8 cellular contexts compared by ENCODE assay signal in genomic region chr1:1421147-1421906, GRCh38. TPM values are rescaled to one million over a fixed set of nuclear protein-coding genes. Genes with fewer than 3 reads are reported as not detected.
DNase-seq lines count a peak whose midpoint lies in the region; ATAC-seq and TF ChIP-seq lines count a peak whose summit lies in the region.

Gene ANKRD65 (minus strand): TSS chr1:1421276. CDS start chr1:1421005, 271 bp downstream.

- ATAC-seq in HCT116 = no peak
- no peak for ATAC-seq in HG02642 (IDR thresholded peaks at IDR 0.05; ENCODE audit: poor library complexity, unreplicated experiment)

- peaks cover 7% of the 10 kb centered on the region for H3F3A ChIP-seq in smooth muscle cell (ENCODE audit: low read depth)

- BruUV-seq in HCT116 (replicated peaks; lab: Mats Ljungman, UMichigan) = no TSS peak

- no peak for TF ChIP-seq RAD21 in HCT116 (IDR thresholded peaks at IDR 0.05; ENCODE audit: low read depth)

- RAD21 ChIA-PET in HCT116 (lab: Charles Lee; ENCODE audit: low non-redundant PET in 1 of 2, low total read pairs in 2 of 2, uncharacterized antibody in 2 of 2, unreplicated experiment in 2 of 2) = no interaction called here

- H3K36me3 ChIP-seq in HCT116 (ENCODE audit: control insufficient read depth in 1 of 2, insufficient read depth in 2 of 2, low read length in 2 of 2) = no peaks in the 10 kb centered on the region
- H3K36me3 ChIP-seq in OCI-LY3 (replicated peaks; ENCODE audit: low read depth, low read length) = no peaks in the 10 kb centered on the region
- no peaks in the 10 kb centered on the region for H3K36me3 ChIP-seq in smooth muscle cell (ENCODE audit: low read depth)

- no peak for TF ChIP-seq CTCF in HCT116 (IDR thresholded peaks at IDR 0.05 in 2 of 3, conservative IDR thresholded peaks at IDR 0.05 in 1 of 3; ENCODE audit: borderline replicate concordance in 1 of 3, insufficient read depth in 1 of 3, low read depth in 2 of 3, low read length in 2 of 3)
- TF ChIP-seq CTCF in OCI-LY3 (IDR thresholded peaks at IDR 0.05; ENCODE audit: low read depth, low read length) = no peak
- no peak for TF ChIP-seq CTCF in smooth muscle cell (IDR thresholded peaks at IDR 0.05; ENCODE audit: borderline replicate concordance, insufficient read depth, poor library complexity, severe bottlenecking)

- H2AFZ ChIP-seq in HCT116 (ENCODE audit: low read depth, low read length, poor library complexity, severe bottlenecking) (no peak within 1 kb of the TSS), OCI-LY3 (ENCODE audit: low read depth, low read length) (peak within 1 kb of the TSS; percentile 46; the same call in 1 of the 2 replicates), smooth muscle cell (ENCODE audit: low read depth) (no peak within 1 kb of the TSS)

- WGBS in smooth muscle cell (ENCODE audit: low lambda C conversion rate) = 80% methylated on average over 17 of the region's 18 CpGs

- H3K9ac ChIP-seq in HCT116 (ENCODE audit: low read length) (0 out of 2 replicates have a peak within 1 kb of the TSS, but pooled peaks have one; percentile 26), OCI-LY3 (ENCODE audit: low read length) (no peak within 1 kb of the TSS), smooth muscle cell (ENCODE audit: low read depth) (no peak within 1 kb of the TSS)

- H3K4me2 ChIP-seq in HCT116 (ENCODE audit: low read length) = peak within 1 kb of the TSS; percentile 50; the same call in 1 of the 2 replicates
- H3K4me2 ChIP-seq in OCI-LY3 (ENCODE audit: low read length) = no peak within 1 kb of the TSS
- H3K4me2 ChIP-seq in smooth muscle cell = peak within 1 kb of the TSS; percentile 54

- no peaks in the 10 kb centered on the region for H3K9me3 ChIP-seq in HCT116 (ENCODE audit: control insufficient read depth in 1 of 2, insufficient read depth in 1 of 2, low read depth in 1 of 2, low read length in 2 of 2)
- H3K9me3 ChIP-seq in OCI-LY3 (ENCODE audit: insufficient read depth, low read length) = no peaks in the 10 kb centered on the region
- H3K9me3 ChIP-seq in smooth muscle cell (replicated peaks; ENCODE audit: low read depth) = no peaks in the 10 kb centered on the region

- POLR2A ChIA-PET in HCT116 (lab: Charles Lee) = no interaction called here

- H3K9me2 ChIP-seq in HCT116 (ENCODE audit: insufficient read depth) = no peaks in the 10 kb centered on the region

- peak within 1 kb of the TSS; percentile 27; the same call in 1 of the 2 replicates for H3K27ac ChIP-seq in HCT116 (ENCODE audit: low read depth, low read length)
- H3K27ac ChIP-seq in OCI-LY3 (ENCODE audit: low read length) = no peak within 1 kb of the TSS
- peak within 1 kb of the TSS; percentile 53 for H3K27ac ChIP-seq in smooth muscle cell (ENCODE audit: low read depth)

- H3K4me1 ChIP-seq in HCT116 (ENCODE audit: control insufficient read depth in 1 of 2, insufficient read depth in 2 of 2, low read length in 2 of 2) = peaks cover 18 to 39% of the 10 kb centered on the region in 2 experiments
- H3K4me1 ChIP-seq in OCI-LY3 (ENCODE audit: low read length) = peaks cover 28% of the 10 kb centered on the region
- H3K4me1 ChIP-seq in smooth muscle cell (ENCODE audit: low read depth) = peaks cover 11% of the 10 kb centered on the region

- DNase-seq in HCT116 (ENCODE audit: low read depth, low spot score) (no peak), hippocampal formation (lab: John Stamatoyannopoulos, UW) (peak; percentile 36 to 39), smooth muscle cell (lab: John Stamatoyannopoulos, UW; ENCODE audit: unreplicated experiment) (no peak), foreskin melanocyte (no peak), activated gamma-delta T cell treated with Interleukin-2 at 50 U/mL for 16 hours (no peak)
- DNase-seq in activated effector memory CD4-positive, alpha-beta T cell treated with anti-CD3 and anti-CD28 coated beads, Interleukin-2, amount 50 U/mL, for 16 hours = no peak

- intact Hi-C loops in HCT116 (cut with micrococcal nuclease) = no loop called here

- H3K27me3 ChIP-seq in HCT116 (ENCODE audit: insufficient read depth, low read length) (no peaks in the 10 kb centered on the region), OCI-LY3 (ENCODE audit: low read depth, low read length) (no peaks in the 10 kb centered on the region), smooth muscle cell (ENCODE audit: low read depth) (no peaks in the 10 kb centered on the region)

- CTCF ChIA-PET in HCT116 (lab: Charles Lee) = no interaction called here

- no peaks in the 10 kb centered on the region for H4K20me1 ChIP-seq in HCT116 (ENCODE audit: insufficient read depth)
- no peaks in the 10 kb centered on the region for H4K20me1 ChIP-seq in OCI-LY3 (ENCODE audit: insufficient read depth, low read length)
- H4K20me1 ChIP-seq in smooth muscle cell (ENCODE audit: low read depth) = no peaks in the 10 kb centered on the region

- no peak for TF ChIP-seq POLR2A in HCT116 (IDR thresholded peaks at IDR 0.05; ENCODE audit: borderline replicate concordance, extremely low read depth, insufficient read depth, insufficient read length)

- H3K79me2 ChIP-seq in HCT116 (ENCODE audit: insufficient read depth, low read length) (no peaks in the 10 kb centered on the region), OCI-LY3 (ENCODE audit: low read length) (no peaks in the 10 kb centered on the region), smooth muscle cell (ENCODE audit: low read depth) (no peaks in the 10 kb centered on the region)

- no peak within 1 kb of the TSS for H3K4me3 ChIP-seq in HCT116 (replicated peaks in 1 of 2; ENCODE audit: low read depth in 1 of 2, low read length in 2 of 2)
- no peak within 1 kb of the TSS for H3K4me3 ChIP-seq in OCI-LY3 (ENCODE audit: low read length)
- peak within 1 kb of the TSS; percentile 8 for H3K4me3 ChIP-seq in smooth muscle cell

TF ChIP-seq in HCT116, 20 proteins besides CTCF, POLR2A, EP300 and RAD21 (continues in another document):
- TF ChIP-seq YY1 (IDR thresholded peaks at IDR 0.05; ENCODE audit: extremely low read depth, insufficient replicate concordance, low read depth, low read length) = no peak
- no peak for TF ChIP-seq CBX3 (IDR thresholded peaks at IDR 0.05; ENCODE audit: low read depth)
- no peak for TF ChIP-seq ZFX (IDR thresholded peaks at IDR 0.05)
- no peak for TF ChIP-seq EZH2phosphoT487 (IDR thresholded peaks at IDR 0.05; ENCODE audit: borderline replicate concordance)
- TF ChIP-seq EGR1 (IDR thresholded peaks at IDR 0.05; ENCODE audit: low read depth) = no peak
- no peak for TF ChIP-seq MAX (IDR thresholded peaks at IDR 0.05)
- no peak for TF ChIP-seq REST (IDR thresholded peaks at IDR 0.05; ENCODE audit: low read depth)
- TF ChIP-seq SRF (IDR thresholded peaks at IDR 0.05; ENCODE audit: low read depth) = no peak
- no peak for TF ChIP-seq FOSL1 (IDR thresholded peaks at IDR 0.05; ENCODE audit: low read depth)
- no peak for TF ChIP-seq SP1 (IDR thresholded peaks at IDR 0.05; ENCODE audit: low read depth)
- no peak for TF ChIP-seq ZBTB33 (IDR thresholded peaks at IDR 0.05; ENCODE audit: extremely low read depth, insufficient replicate concordance, low read length)
- no peak for TF ChIP-seq ATF3 (IDR thresholded peaks at IDR 0.05)
- TF ChIP-seq JUND (IDR thresholded peaks at IDR 0.05) = no peak
- no peak for TF ChIP-seq CEBPB (IDR thresholded peaks at IDR 0.05; ENCODE audit: low read depth)
- TF ChIP-seq EZH2 (IDR thresholded peaks at IDR 0.05) = no peak

RNA-seq across cellular contexts. Expression of gene ANKRD65, which starts in this region (rescaled TPM):
- total RNA-seq in HCT116 (2021; ENCODE audit: unreplicated experiment) = not detected
- 0.06 and 0.07 TPM in 2 replicates for polyA plus RNA-seq in HCT116 (2012)
- 5.3 and 10.1 TPM in 2 replicates for total RNA-seq in smooth muscle cell
- 6.1 and 30.1 TPM in 2 replicates for polyA plus RNA-seq in smooth muscle cell

Comparison
In these comparisons a context has a peak if more than half of its experiments do, and no peak if none do; other contexts are left out.
1. DNase-seq: peak in hippocampal formation (2 of 2); none in HCT116 (single experiment), smooth muscle cell (single experiment), activated effector memory CD4-positive, alpha-beta T cell treated with anti-CD3 and anti-CD28 coated beads, Interleukin-2, amount 50 U/mL, for 16 hours (single experiment), foreskin melanocyte (single experiment) and activated gamma-delta T cell treated with Interleukin-2 at 50 U/mL for 16 hours (single experiment).